In the genomic region with DNA sequence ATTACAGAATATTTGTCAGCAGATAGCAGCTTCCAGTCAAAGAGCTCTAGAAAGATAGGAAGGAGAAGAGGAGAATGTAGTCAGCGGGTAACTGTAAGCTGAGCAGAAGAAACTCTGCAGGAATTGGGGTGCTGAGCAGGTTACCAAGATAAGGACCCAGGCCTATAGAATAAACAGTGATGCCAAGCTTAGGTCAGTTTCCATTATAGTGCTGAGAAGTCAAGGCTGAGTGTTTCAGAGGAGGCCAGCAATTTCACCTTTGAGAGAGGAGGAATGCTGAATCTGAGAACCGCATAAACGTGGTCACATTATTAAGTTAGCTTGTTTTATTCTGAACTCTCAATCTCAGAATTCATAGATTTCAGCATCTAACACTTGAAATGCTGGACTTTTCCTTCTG, we compare ENCODE assay signal across 1 cellular context.
TF ChIP-seq lines count a peak whose summit lies in the region.

No MANE protein-coding gene starts in this region.

TF ChIP-seq in K562, 482 proteins besides CTCF, POLR2A, EP300 and RAD21:
- TF ChIP-seq, protein P1, sequence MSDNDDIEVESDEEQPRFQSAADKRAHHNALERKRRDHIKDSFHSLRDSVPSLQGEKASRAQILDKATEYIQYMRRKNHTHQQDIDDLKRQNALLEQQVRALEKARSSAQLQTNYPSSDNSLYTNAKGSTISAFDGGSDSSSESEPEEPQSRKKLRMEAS (CRISPR knock-in tag; IDR thresholded peaks at IDR 0.05) = no peak
- TF ChIP-seq DDX20 (tag; IDR thresholded peaks at IDR 0.05; ENCODE audit: low read depth) (no peak), GATAD2A (IDR thresholded peaks at IDR 0.05) (no peak), ZSCAN32 (CRISPR knock-in tag; IDR thresholded peaks at IDR 0.05) (no peak), GABPB2 (CRISPR knock-in tag; conservative IDR thresholded peaks at IDR 0.05) (no peak), FOSL1 (tag; conservative IDR thresholded peaks at IDR 0.05) (no peak), ERF (CRISPR knock-in tag; IDR thresholded peaks at IDR 0.05) (no peak), ZNF146 (CRISPR knock-in tag; IDR thresholded peaks at IDR 0.05; ENCODE audit: unreplicated experiment) (no peak), ARNT (IDR thresholded peaks at IDR 0.05) (no peak)
- TF ChIP-seq, protein P2, sequence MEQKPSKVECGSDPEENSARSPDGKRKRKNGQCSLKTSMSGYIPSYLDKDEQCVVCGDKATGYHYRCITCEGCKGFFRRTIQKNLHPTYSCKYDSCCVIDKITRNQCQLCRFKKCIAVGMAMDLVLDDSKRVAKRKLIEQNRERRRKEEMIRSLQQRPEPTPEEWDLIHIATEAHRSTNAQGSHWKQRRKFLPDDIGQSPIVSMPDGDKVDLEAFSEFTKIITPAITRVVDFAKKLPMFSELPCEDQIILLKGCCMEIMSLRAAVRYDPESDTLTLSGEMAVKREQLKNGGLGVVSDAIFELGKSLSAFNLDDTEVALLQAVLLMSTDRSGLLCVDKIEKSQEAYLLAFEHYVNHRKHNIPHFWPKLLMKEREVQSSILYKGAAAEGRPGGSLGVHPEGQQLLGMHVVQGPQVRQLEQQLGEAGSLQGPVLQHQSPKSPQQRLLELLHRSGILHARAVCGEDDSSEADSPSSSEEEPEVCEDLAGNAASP (IDR thresholded peaks at IDR 0.05) = no peak
- TF ChIP-seq, protein P3, sequence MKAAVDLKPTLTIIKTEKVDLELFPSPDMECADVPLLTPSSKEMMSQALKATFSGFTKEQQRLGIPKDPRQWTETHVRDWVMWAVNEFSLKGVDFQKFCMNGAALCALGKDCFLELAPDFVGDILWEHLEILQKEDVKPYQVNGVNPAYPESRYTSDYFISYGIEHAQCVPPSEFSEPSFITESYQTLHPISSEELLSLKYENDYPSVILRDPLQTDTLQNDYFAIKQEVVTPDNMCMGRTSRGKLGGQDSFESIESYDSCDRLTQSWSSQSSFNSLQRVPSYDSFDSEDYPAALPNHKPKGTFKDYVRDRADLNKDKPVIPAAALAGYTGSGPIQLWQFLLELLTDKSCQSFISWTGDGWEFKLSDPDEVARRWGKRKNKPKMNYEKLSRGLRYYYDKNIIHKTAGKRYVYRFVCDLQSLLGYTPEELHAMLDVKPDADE (conservative IDR thresholded peaks at IDR 0.05; ENCODE audit: control insufficient read depth, low read depth, low read length) = no peak
- TF ChIP-seq, protein P4, sequence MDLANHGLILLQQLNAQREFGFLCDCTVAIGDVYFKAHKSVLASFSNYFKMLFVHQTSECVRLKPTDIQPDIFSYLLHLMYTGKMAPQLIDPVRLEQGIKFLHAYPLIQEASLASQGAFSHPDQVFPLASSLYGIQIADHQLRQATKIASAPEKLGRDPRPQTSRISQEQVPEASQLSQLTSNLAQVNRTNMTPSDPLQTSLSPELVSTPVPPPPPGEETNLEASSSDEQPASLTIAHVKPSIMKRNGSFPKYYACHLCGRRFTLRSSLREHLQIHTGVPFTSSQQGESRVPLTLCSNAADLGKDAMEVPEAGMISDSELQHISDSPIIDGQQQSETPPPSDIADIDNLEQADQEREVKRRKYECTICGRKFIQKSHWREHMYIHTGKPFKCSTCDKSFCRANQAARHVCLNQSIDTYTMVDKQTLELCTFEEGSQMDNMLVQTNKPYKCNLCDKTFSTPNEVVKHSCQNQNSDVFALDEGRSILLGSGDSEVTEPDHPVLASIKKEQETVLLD (IDR thresholded peaks at IDR 0.05) = no peak
